In the genomic region with DNA sequence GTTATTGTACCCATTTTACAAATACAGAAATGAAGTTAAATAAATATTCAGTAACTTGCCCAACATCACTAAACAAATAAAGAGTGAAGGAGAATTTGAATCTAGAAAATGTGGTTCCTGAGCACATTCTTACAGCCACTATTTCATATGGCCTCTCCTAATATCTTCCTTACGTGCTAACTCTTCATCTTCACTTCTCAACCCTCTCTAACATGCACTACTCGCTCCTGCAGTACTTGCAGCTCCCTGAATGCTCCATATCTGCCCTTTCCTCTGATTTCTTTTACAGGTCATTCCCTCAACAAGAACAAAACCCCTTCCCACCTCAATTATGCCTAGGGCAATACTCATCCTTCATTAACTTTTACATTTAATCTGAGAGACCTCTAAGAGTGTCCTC, we compare ENCODE assay signal across 24 cellular contexts.
"Had no signal": no experiment of that assay in that cellular context is flagged by ENCODE, and none has a peak within 500 bp of the region (broad histone marks: within the 10 kb centered on the region; RNA-seq: fewer than 3 reads in every experiment).

No MANE protein-coding gene starts in this region.

- H3K27ac Mint-ChIP-seq: activated naive CD8-positive, alpha-beta T cell treated with anti-CD3 and anti-CD28 coated beads for 36 hours; immature natural killer cell; naive thymus-derived CD4-positive, alpha-beta T cell; stimulated activated memory B cell treated with anti-CD40 and anti-IgM and Interleukin-4, amounts not matched to agents 10 μg/mL and 1 μg/mL and 100 μg/mL, for 72 hours had no signal

- H3K27me3 Mint-ChIP-seq: activated naive CD8-positive, alpha-beta T cell treated with anti-CD3 and anti-CD28 coated beads for 36 hours; naive thymus-derived CD4-positive, alpha-beta T cell; stimulated activated memory B cell treated with anti-CD40 and anti-IgM and Interleukin-4, amounts not matched to agents 10 μg/mL and 1 μg/mL and 100 μg/mL, for 72 hours had no signal

- H3K9me3 ChIP-seq: esophagus muscularis mucosa, left ventricle myocardium inferior, stomach, transverse colon, uterus had no signal

- H3K4me1 ChIP-seq: esophagus muscularis mucosa, left ventricle myocardium inferior, stomach, transverse colon, uterus had no signal

- H3K4me1 Mint-ChIP-seq: activated naive CD8-positive, alpha-beta T cell treated with anti-CD3 and anti-CD28 coated beads for 36 hours; immature natural killer cell; stimulated activated memory B cell treated with anti-CD40 and anti-IgM and Interleukin-4, amounts not matched to agents 10 μg/mL and 1 μg/mL and 100 μg/mL, for 72 hours had no signal

- H3K79me2 ChIP-seq: hepatocyte had no signal

- H3K9me3 Mint-ChIP-seq: activated naive CD8-positive, alpha-beta T cell treated with anti-CD3 and anti-CD28 coated beads for 36 hours had no signal

- H2AFZ ChIP-seq: hepatocyte had no signal

- H3K27me3 ChIP-seq: esophagus muscularis mucosa, hepatocyte, stomach, transverse colon, uterus had no signal

- H3K36me3 Mint-ChIP-seq: activated naive CD8-positive, alpha-beta T cell treated with anti-CD3 and anti-CD28 coated beads for 36 hours; immature natural killer cell; stimulated activated memory B cell treated with anti-CD40 and anti-IgM and Interleukin-4, amounts not matched to agents 10 μg/mL and 1 μg/mL and 100 μg/mL, for 72 hours had no signal

- H3K4me3 Mint-ChIP-seq: activated naive CD8-positive, alpha-beta T cell treated with anti-CD3 and anti-CD28 coated beads for 36 hours; immature natural killer cell; naive thymus-derived CD4-positive, alpha-beta T cell; neural crest cell; stimulated activated memory B cell treated with anti-CD40 and anti-IgM and Interleukin-4, amounts not matched to agents 10 μg/mL and 1 μg/mL and 100 μg/mL, for 72 hours had no signal

- DNase-seq: activated CD4-positive, alpha-beta T cell treated with anti-CD3 and anti-CD28 coated beads for 4 hours; activated CD4-positive, alpha-beta T cell treated with anti-CD3 and anti-CD28 coated beads, Interleukin-2, amount 50 U/mL, for 48 hours; activated CD4-positive, CD25-positive, alpha-beta regulatory T cell; activated naive CD4-positive, alpha-beta T cell treated with Interleukin-2 at 50 U/mL for 16 hours; activated naive CD8-positive, alpha-beta T cell treated with anti-CD3 and anti-CD28 coated beads for 36 hours; activated T-cell treated with anti-CD3 and anti-CD28 coated beads, Interleukin-2, amount 50 U/mL, for 48 hours; glutamatergic neuron; immature natural killer cell; left ventricle myocardium inferior; naive thymus-derived CD4-positive, alpha-beta T cell; posterior cingulate gyrus; small intestine; stimulated activated CD4-positive, alpha-beta T cell treated with anti-CD3 and anti-CD28 coated beads, Interleukin-2, amount 100 ng/mL, for 24 hours; stomach; transverse colon; uterus had no signal

- H3K4me3 ChIP-seq: coronary artery, esophagus muscularis mucosa, hepatocyte, left ventricle myocardium inferior, stomach, transverse colon, uterus had no signal

- H3K27ac ChIP-seq: coronary artery, esophagus muscularis mucosa, hepatocyte, left ventricle myocardium inferior, stomach, transverse colon, uterus had no signal

- H3K36me3 ChIP-seq: esophagus muscularis mucosa, left ventricle myocardium inferior, stomach, transverse colon, uterus had no signal

- ATAC-seq: naive thymus-derived CD4-positive, alpha-beta T cell; sciatic nerve; stimulated activated memory B cell treated with anti-CD40 and anti-IgM and Interleukin-4, amounts not matched to agents 10 μg/mL and 1 μg/mL and 100 μg/mL, for 72 hours had no signal

- H3K4me2 ChIP-seq: hepatocyte had no signal

- FAIRE-seq: bronchial epithelial cell, frontal cortex, small intestine had no signal
